Comparison of ENCODE assay signal across 1 cellular context in the genomic region with DNA sequence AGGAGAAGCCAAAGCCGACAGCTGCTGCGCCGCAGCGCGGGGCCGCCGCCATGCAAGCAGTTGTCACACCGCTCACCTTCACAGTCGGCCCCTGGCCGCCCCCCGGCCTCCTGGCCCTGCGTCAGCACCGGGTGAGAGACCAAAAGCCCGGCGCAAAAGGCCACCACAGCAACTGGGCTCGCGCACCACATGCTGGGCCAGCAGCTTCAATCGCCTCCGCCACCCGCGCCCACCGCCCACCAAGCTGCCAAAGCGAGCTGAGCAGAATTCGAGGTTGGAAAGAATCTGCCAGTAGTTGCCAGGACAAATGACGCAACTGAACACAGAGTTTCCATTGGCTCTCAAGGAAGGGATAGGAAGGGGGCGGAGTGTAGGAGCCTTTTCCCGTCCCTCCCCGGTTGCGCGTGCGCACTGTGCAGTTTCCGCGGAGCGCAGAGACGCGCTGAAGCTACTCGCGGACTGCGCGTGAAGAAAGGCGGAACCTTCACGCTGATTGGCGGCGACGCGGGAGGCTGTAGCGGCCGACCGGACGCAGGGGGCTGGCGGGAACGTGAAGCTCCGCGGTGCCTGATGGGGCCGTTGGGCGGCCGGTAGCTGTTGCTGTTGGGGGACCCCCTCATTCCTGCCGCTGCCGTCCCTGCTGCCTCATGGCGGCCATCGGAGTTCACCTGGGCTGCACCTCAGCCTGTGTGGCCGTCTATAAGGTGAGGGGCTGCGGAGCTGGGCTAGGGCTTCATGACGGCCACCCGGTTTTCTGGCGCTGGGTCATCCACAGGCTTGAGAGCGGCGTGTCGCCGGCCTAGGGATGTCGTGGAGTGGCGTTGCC.
A peak's percentile ranks its signal among the peaks of the same experiment; 100 is the strongest.
TF ChIP-seq lines count a peak whose summit lies in the region.

A gene (minus strand): TSS at position 282 of the 826 bp plus-strand sequence. CDS start 91 bp downstream, at position 191.
A gene with protein sequence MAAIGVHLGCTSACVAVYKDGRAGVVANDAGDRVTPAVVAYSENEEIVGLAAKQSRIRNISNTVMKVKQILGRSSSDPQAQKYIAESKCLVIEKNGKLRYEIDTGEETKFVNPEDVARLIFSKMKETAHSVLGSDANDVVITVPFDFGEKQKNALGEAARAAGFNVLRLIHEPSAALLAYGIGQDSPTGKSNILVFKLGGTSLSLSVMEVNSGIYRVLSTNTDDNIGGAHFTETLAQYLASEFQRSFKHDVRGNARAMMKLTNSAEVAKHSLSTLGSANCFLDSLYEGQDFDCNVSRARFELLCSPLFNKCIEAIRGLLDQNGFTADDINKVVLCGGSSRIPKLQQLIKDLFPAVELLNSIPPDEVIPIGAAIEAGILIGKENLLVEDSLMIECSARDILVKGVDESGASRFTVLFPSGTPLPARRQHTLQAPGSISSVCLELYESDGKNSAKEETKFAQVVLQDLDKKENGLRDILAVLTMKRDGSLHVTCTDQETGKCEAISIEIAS (plus strand): TSS at position 551 of the 826 bp plus-strand sequence. CDS start 97 bp downstream, at position 648.
A gene with protein sequence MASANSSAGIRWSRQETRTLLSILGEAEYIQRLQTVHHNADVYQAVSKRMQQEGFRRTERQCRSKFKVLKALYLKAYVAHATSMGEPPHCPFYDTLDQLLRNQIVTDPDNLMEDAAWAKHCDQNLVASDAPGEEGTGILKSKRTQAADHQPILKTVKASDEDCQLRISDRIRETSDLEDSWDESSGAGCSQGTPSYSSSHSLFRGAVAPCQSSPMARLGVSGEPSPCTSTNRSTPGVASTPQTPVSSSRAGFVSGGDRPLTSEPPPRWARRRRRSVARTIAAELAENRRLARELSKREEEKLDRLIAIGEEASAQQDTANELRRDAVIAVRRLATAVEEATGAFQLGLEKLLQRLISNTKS (plus strand): TSS at position 551 of the 826 bp plus-strand sequence. CDS start 3,979 bp downstream, outside the sequence.

TF ChIP-seq in WTC11, 78 proteins besides CTCF, POLR2A, EP300 and RAD21 (continued from another document and continues in another):
- TF ChIP-seq, protein P1, sequence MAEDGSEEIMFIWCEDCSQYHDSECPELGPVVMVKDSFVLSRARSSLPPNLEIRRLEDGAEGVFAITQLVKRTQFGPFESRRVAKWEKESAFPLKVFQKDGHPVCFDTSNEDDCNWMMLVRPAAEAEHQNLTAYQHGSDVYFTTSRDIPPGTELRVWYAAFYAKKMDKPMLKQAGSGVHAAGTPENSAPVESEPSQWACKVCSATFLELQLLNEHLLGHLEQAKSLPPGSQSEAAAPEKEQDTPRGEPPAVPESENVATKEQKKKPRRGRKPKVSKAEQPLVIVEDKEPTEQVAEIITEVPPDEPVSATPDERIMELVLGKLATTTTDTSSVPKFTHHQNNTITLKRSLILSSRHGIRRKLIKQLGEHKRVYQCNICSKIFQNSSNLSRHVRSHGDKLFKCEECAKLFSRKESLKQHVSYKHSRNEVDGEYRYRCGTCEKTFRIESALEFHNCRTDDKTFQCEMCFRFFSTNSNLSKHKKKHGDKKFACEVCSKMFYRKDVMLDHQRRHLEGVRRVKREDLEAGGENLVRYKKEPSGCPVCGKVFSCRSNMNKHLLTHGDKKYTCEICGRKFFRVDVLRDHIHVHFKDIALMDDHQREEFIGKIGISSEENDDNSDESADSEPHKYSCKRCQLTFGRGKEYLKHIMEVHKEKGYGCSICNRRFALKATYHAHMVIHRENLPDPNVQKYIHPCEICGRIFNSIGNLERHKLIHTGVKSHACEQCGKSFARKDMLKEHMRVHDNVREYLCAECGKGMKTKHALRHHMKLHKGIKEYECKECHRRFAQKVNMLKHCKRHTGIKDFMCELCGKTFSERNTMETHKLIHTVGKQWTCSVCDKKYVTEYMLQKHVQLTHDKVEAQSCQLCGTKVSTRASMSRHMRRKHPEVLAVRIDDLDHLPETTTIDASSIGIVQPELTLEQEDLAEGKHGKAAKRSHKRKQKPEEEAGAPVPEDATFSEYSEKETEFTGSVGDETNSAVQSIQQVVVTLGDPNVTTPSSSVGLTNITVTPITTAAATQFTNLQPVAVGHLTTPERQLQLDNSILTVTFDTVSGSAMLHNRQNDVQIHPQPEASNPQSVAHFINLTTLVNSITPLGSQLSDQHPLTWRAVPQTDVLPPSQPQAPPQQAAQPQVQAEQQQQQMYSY (CRISPR knock-in tag; IDR thresholded peaks at IDR 0.05): peak; percentile 54
- TF ChIP-seq, protein P2, sequence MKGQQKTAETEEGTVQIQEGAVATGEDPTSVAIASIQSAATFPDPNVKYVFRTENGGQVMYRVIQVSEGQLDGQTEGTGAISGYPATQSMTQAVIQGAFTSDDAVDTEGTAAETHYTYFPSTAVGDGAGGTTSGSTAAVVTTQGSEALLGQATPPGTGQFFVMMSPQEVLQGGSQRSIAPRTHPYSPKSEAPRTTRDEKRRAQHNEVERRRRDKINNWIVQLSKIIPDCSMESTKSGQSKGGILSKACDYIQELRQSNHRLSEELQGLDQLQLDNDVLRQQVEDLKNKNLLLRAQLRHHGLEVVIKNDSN (CRISPR knock-in tag; IDR thresholded peaks at IDR 0.05): peak; percentile 32; the same call in 1 of the 2 replicates
- TF ChIP-seq TEAD1 (CRISPR knock-in tag; IDR thresholded peaks at IDR 0.05) (no peak), CBFB (CRISPR knock-in tag; IDR thresholded peaks at IDR 0.05; ENCODE audit: low read depth) (no peak), ZNF121 (CRISPR knock-in tag; IDR thresholded peaks at IDR 0.05) (no peak), ZNF416 (CRISPR knock-in tag; IDR thresholded peaks at IDR 0.05) (0 out of 2 replicates have a peak, but pooled peaks have one; percentile 61), ZNF423 (CRISPR knock-in tag; IDR thresholded peaks at IDR 0.05) (no peak), NFE2L1 (CRISPR knock-in tag; IDR thresholded peaks at IDR 0.05) (peak; percentile 62; the same call in 1 of the 2 replicates), ELF4 (CRISPR knock-in tag; IDR thresholded peaks at IDR 0.05; ENCODE audit: low read depth) (no peak), ZNF138 (CRISPR knock-in tag; conservative IDR thresholded peaks at IDR 0.05) (no peak), NFATC4 (CRISPR knock-in tag; IDR thresholded peaks at IDR 0.05) (no peak)
- TF ChIP-seq, protein P3, sequence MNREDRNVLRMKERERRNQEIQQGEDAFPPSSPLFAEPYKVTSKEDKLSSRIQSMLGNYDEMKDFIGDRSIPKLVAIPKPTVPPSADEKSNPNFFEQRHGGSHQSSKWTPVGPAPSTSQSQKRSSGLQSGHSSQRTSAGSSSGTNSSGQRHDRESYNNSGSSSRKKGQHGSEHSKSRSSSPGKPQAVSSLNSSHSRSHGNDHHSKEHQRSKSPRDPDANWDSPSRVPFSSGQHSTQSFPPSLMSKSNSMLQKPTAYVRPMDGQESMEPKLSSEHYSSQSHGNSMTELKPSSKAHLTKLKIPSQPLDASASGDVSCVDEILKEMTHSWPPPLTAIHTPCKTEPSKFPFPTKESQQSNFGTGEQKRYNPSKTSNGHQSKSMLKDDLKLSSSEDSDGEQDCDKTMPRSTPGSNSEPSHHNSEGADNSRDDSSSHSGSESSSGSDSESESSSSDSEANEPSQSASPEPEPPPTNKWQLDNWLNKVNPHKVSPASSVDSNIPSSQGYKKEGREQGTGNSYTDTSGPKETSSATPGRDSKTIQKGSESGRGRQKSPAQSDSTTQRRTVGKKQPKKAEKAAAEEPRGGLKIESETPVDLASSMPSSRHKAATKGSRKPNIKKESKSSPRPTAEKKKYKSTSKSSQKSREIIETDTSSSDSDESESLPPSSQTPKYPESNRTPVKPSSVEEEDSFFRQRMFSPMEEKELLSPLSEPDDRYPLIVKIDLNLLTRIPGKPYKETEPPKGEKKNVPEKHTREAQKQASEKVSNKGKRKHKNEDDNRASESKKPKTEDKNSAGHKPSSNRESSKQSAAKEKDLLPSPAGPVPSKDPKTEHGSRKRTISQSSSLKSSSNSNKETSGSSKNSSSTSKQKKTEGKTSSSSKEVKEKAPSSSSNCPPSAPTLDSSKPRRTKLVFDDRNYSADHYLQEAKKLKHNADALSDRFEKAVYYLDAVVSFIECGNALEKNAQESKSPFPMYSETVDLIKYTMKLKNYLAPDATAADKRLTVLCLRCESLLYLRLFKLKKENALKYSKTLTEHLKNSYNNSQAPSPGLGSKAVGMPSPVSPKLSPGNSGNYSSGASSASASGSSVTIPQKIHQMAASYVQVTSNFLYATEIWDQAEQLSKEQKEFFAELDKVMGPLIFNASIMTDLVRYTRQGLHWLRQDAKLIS (CRISPR knock-in tag; IDR thresholded peaks at IDR 0.05; ENCODE audit: borderline replicate concordance): no peak
- TF ChIP-seq, protein P4, sequence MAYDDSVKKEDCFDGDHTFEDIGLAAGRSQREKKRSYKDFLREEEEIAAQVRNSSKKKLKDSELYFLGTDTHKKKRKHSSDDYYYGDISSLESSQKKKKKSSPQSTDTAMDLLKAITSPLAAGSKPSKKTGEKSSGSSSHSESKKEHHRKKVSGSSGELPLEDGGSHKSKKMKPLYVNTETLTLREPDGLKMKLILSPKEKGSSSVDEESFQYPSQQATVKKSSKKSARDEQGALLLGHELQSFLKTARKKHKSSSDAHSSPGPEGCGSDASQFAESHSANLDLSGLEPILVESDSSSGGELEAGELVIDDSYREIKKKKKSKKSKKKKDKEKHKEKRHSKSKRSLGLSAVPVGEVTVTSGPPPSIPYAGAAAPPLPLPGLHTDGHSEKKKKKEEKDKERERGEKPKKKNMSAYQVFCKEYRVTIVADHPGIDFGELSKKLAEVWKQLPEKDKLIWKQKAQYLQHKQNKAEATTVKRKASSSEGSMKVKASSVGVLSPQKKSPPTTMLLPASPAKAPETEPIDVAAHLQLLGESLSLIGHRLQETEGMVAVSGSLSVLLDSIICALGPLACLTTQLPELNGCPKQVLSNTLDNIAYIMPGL (CRISPR knock-in tag; IDR thresholded peaks at IDR 0.05): peak; percentile 80
- TF ChIP-seq, protein P5, sequence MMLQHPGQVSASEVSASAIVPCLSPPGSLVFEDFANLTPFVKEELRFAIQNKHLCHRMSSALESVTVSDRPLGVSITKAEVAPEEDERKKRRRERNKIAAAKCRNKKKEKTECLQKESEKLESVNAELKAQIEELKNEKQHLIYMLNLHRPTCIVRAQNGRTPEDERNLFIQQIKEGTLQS (CRISPR knock-in tag; conservative IDR thresholded peaks at IDR 0.05): no peak
- TF ChIP-seq, protein P6, sequence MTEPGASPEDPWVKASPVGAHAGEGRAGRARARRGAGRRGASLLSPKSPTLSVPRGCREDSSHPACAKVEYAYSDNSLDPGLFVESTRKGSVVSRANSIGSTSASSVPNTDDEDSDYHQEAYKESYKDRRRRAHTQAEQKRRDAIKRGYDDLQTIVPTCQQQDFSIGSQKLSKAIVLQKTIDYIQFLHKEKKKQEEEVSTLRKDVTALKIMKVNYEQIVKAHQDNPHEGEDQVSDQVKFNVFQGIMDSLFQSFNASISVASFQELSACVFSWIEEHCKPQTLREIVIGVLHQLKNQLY (CRISPR knock-in tag; IDR thresholded peaks at IDR 0.05): no peak
- TF ChIP-seq, protein P7, sequence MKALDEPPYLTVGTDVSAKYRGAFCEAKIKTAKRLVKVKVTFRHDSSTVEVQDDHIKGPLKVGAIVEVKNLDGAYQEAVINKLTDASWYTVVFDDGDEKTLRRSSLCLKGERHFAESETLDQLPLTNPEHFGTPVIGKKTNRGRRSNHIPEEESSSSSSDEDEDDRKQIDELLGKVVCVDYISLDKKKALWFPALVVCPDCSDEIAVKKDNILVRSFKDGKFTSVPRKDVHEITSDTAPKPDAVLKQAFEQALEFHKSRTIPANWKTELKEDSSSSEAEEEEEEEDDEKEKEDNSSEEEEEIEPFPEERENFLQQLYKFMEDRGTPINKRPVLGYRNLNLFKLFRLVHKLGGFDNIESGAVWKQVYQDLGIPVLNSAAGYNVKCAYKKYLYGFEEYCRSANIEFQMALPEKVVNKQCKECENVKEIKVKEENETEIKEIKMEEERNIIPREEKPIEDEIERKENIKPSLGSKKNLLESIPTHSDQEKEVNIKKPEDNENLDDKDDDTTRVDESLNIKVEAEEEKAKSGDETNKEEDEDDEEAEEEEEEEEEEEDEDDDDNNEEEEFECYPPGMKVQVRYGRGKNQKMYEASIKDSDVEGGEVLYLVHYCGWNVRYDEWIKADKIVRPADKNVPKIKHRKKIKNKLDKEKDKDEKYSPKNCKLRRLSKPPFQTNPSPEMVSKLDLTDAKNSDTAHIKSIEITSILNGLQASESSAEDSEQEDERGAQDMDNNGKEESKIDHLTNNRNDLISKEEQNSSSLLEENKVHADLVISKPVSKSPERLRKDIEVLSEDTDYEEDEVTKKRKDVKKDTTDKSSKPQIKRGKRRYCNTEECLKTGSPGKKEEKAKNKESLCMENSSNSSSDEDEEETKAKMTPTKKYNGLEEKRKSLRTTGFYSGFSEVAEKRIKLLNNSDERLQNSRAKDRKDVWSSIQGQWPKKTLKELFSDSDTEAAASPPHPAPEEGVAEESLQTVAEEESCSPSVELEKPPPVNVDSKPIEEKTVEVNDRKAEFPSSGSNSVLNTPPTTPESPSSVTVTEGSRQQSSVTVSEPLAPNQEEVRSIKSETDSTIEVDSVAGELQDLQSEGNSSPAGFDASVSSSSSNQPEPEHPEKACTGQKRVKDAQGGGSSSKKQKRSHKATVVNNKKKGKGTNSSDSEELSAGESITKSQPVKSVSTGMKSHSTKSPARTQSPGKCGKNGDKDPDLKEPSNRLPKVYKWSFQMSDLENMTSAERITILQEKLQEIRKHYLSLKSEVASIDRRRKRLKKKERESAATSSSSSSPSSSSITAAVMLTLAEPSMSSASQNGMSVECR (CRISPR knock-in tag; IDR thresholded peaks at IDR 0.05; ENCODE audit: borderline replicate concordance): peak; percentile 74; the same call in 1 of the 2 replicates
- TF ChIP-seq, protein P8, sequence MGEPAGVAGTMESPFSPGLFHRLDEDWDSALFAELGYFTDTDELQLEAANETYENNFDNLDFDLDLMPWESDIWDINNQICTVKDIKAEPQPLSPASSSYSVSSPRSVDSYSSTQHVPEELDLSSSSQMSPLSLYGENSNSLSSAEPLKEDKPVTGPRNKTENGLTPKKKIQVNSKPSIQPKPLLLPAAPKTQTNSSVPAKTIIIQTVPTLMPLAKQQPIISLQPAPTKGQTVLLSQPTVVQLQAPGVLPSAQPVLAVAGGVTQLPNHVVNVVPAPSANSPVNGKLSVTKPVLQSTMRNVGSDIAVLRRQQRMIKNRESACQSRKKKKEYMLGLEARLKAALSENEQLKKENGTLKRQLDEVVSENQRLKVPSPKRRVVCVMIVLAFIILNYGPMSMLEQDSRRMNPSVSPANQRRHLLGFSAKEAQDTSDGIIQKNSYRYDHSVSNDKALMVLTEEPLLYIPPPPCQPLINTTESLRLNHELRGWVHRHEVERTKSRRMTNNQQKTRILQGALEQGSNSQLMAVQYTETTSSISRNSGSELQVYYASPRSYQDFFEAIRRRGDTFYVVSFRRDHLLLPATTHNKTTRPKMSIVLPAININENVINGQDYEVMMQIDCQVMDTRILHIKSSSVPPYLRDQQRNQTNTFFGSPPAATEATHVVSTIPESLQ (CRISPR knock-in tag; IDR thresholded peaks at IDR 0.05): no peak
- TF ChIP-seq, protein P9, sequence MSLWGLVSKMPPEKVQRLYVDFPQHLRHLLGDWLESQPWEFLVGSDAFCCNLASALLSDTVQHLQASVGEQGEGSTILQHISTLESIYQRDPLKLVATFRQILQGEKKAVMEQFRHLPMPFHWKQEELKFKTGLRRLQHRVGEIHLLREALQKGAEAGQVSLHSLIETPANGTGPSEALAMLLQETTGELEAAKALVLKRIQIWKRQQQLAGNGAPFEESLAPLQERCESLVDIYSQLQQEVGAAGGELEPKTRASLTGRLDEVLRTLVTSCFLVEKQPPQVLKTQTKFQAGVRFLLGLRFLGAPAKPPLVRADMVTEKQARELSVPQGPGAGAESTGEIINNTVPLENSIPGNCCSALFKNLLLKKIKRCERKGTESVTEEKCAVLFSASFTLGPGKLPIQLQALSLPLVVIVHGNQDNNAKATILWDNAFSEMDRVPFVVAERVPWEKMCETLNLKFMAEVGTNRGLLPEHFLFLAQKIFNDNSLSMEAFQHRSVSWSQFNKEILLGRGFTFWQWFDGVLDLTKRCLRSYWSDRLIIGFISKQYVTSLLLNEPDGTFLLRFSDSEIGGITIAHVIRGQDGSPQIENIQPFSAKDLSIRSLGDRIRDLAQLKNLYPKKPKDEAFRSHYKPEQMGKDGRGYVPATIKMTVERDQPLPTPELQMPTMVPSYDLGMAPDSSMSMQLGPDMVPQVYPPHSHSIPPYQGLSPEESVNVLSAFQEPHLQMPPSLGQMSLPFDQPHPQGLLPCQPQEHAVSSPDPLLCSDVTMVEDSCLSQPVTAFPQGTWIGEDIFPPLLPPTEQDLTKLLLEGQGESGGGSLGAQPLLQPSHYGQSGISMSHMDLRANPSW (CRISPR knock-in tag; conservative IDR thresholded peaks at IDR 0.05; ENCODE audit: low read depth): no peak
